Comparison of ENCODE assay signal across 8 cellular contexts in the genomic region with DNA sequence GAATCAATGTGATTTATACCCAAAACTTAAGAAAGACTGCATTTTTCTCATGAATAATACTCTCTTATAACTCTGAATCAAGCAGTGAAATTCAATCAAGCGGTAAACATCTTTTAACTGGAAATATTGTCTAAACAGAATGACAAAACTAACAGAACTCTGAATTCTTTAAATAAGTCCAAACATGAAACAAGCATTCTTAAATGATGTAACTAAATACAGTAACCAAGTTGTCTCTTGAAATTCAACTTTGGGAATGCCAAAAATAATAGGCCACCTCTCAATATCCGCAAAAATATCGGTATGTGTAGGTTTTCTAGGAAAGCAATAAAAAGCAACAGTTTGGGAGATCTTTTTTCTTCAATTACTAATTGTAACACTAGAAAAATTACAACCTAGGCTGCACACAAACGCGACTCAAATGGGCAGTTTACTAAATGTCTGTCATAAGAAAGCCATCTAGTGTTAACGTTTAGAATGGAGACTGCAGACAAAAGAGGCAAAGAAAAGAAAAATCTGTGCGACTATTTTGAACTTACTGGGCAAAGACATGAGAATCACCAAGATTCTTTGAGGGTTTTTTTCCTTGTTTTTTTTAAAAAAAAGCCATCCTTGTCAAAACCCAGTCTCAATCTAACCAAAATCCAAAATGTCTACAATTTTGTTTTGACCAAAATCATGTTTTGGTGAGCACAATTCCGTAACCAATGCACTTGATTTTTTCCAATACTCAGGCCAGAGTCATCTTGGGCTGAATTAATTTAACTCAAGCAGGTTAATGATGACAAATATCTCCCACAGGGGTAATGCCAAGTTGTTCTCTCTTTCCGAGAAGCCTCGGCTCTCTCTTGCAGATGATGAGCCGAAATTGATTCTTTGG. TPM values are rescaled to one million over a fixed set of nuclear protein-coding genes. Genes with fewer than 3 reads are reported as not detected.
DNase-seq lines count a peak whose midpoint lies in the region; ATAC-seq and TF ChIP-seq lines count a peak whose summit lies in the region.

No MANE protein-coding gene starts in this region.

- intact Hi-C loops in left ventricle myocardium inferior (cut with micrococcal nuclease) = loop anchor here (10.0 kb wide), 3 partner anchors 64 to 194 kb away; no protein-coding TSS in a partner anchor

- H3K4me1 ChIP-seq in Loucy (ENCODE audit: insufficient read depth, low read length, poor library complexity, severe bottlenecking) (peaks cover 57% of the 10 kb centered on the region), left ventricle myocardium inferior (peaks cover 69% of the 10 kb centered on the region)

- no peaks in the 10 kb centered on the region for H3K9me3 Mint-ChIP-seq in activated naive CD4-positive, alpha-beta T cell treated with anti-CD3 and anti-CD28 coated beads, Interleukin-2, amount 50 U/mL, for 72 hours

- TF ChIP-seq CTCF in Loucy (conservative IDR thresholded peaks at IDR 0.05; ENCODE audit: low read length) = peak; percentile 66
- peak; percentile 65 for TF ChIP-seq CTCF in left ventricle myocardium inferior (IDR thresholded peaks at IDR 0.05; ENCODE audit: borderline replicate concordance)
- peak; percentile 42 for TF ChIP-seq CTCF in retinal pigment epithelial cell (conservative IDR thresholded peaks at IDR 0.05; ENCODE audit: low read depth, low read length)

- ATAC-seq in activated naive CD4-positive, alpha-beta T cell treated with anti-CD3 and anti-CD28 coated beads, Interleukin-2, amount 50 U/mL, for 72 hours = peak in 1 of 2 donors; percentile 3
- ATAC-seq in HG02981 (IDR thresholded peaks at IDR 0.05; ENCODE audit: unreplicated experiment) (no peak), GM18517 (IDR thresholded peaks at IDR 0.05; ENCODE audit: unreplicated experiment) (no peak), HG03039 (IDR thresholded peaks at IDR 0.05; ENCODE audit: unreplicated experiment) (no peak)

- peaks cover 7% of the 10 kb centered on the region; the same call in 1 of the 2 replicates for H3F3A ChIP-seq in Loucy (ENCODE audit: low read depth)

- H3K4me2 ChIP-seq in Loucy (ENCODE audit: low read depth, low read length, poor library complexity, severe bottlenecking) = peak overlapping the region; percentile 77

- no peak overlapping the region for H2AFZ ChIP-seq in Loucy (ENCODE audit: low read length)

- H3K4me3 ChIP-seq in Loucy (ENCODE audit: low read length, poor library complexity, severe bottlenecking) (peak overlapping the region; percentile 77), left ventricle myocardium inferior (peak overlapping the region; percentile 91), retinal pigment epithelial cell (ENCODE audit: low read length) (peak overlapping the region; percentile 43)

- H3K9me2 ChIP-seq in Loucy (replicated peaks; ENCODE audit: low read depth, low read length) = no peaks in the 10 kb centered on the region

- no peaks in the 10 kb centered on the region for H3K36me3 Mint-ChIP-seq in activated naive CD4-positive, alpha-beta T cell treated with anti-CD3 and anti-CD28 coated beads, Interleukin-2, amount 50 U/mL, for 72 hours

- DNase-seq in DMS53 treated with DMSO at 0.1 percent for 48 hours (lab: John Stamatoyannopoulos, UW; ENCODE audit: unreplicated experiment) (peak; percentile 4), left ventricle myocardium inferior (no peak), retinal pigment epithelial cell (ENCODE audit: low read depth) (peak; percentile 4)
- DNase-seq in activated naive CD4-positive, alpha-beta T cell treated with anti-CD3 and anti-CD28 coated beads, Interleukin-2, amount 50 U/mL, for 72 hours (ENCODE audit: low spot score in 2 of 2) = no peak

- peak overlapping the region; percentile 46 to 82 for H3K27ac Mint-ChIP-seq in activated naive CD4-positive, alpha-beta T cell treated with anti-CD3 and anti-CD28 coated beads, Interleukin-2, amount 50 U/mL, for 72 hours

- H3K9me3 ChIP-seq in Loucy (ENCODE audit: insufficient read depth, low read depth, low read length) (no peaks in the 10 kb centered on the region), left ventricle myocardium inferior (replicated peaks) (no peaks in the 10 kb centered on the region)

- H3K27ac ChIP-seq in left ventricle myocardium inferior (replicated peaks) = peak overlapping the region; percentile 95

- H3K27me3 ChIP-seq in Loucy (ENCODE audit: insufficient read depth, low read length, poor library complexity, severe bottlenecking) = no peaks in the 10 kb centered on the region
- no peaks in the 10 kb centered on the region for H3K27me3 ChIP-seq in left ventricle myocardium inferior (ENCODE audit: low read depth)

- peaks cover 57% of the 10 kb centered on the region for H3K79me2 ChIP-seq in Loucy (ENCODE audit: insufficient read depth, low read length)

- H3K36me3 ChIP-seq in Loucy (ENCODE audit: insufficient read depth, low read length) = no peaks in the 10 kb centered on the region
- no peaks in the 10 kb centered on the region for H3K36me3 ChIP-seq in left ventricle myocardium inferior

- peaks cover 3% of the 10 kb centered on the region for H4K20me1 ChIP-seq in Loucy (ENCODE audit: insufficient read depth, low read length, poor library complexity, severe bottlenecking)

- peak overlapping the region; percentile 61 for H3K9ac ChIP-seq in Loucy (ENCODE audit: low read depth, low read length, poor library complexity, severe bottlenecking)

RNA-seq across cellular contexts. Expression of a gene that starts 1.4 kb away (rescaled TPM):
- total RNA-seq in activated naive CD4-positive, alpha-beta T cell treated with anti-CD3 and anti-CD28 coated beads, Interleukin-2, amount 50 U/mL, for 72 hours = 10 to 100 TPM in 1 of 2 donors, 1 to 10 TPM in 1; 4.4 to 10.8 TPM
- total RNA-seq in left ventricle myocardium inferior = 127 TPM

Comparison
In these comparisons a context has a peak if more than half of its experiments do, and no peak if none do; other contexts are left out.
1. DNase-seq: peak in DMS53 treated with DMSO at 0.1 percent for 48 hours (single experiment) and retinal pigment epithelial cell (single experiment); none in activated naive CD4-positive, alpha-beta T cell treated with anti-CD3 and anti-CD28 coated beads, Interleukin-2, amount 50 U/mL, for 72 hours (0 of 2) and left ventricle myocardium inferior (single experiment).
2. RNA of a gene that starts 1.4 kb away (total RNA-seq): 127 TPM in left ventricle myocardium inferior (single experiment); 4.4 to 10.8 TPM in activated naive CD4-positive, alpha-beta T cell treated with anti-CD3 and anti-CD28 coated beads, Interleukin-2, amount 50 U/mL, for 72 hours; every median in the first group is over 10 times any median in the second.
3. Peak in every context shown above with its lines, with median percentiles within 50 percentile points of each other: H3K4me3 ChIP-seq and CTCF ChIP-seq.